ENCODE assay signal across 1 cellular context in the genomic region with DNA sequence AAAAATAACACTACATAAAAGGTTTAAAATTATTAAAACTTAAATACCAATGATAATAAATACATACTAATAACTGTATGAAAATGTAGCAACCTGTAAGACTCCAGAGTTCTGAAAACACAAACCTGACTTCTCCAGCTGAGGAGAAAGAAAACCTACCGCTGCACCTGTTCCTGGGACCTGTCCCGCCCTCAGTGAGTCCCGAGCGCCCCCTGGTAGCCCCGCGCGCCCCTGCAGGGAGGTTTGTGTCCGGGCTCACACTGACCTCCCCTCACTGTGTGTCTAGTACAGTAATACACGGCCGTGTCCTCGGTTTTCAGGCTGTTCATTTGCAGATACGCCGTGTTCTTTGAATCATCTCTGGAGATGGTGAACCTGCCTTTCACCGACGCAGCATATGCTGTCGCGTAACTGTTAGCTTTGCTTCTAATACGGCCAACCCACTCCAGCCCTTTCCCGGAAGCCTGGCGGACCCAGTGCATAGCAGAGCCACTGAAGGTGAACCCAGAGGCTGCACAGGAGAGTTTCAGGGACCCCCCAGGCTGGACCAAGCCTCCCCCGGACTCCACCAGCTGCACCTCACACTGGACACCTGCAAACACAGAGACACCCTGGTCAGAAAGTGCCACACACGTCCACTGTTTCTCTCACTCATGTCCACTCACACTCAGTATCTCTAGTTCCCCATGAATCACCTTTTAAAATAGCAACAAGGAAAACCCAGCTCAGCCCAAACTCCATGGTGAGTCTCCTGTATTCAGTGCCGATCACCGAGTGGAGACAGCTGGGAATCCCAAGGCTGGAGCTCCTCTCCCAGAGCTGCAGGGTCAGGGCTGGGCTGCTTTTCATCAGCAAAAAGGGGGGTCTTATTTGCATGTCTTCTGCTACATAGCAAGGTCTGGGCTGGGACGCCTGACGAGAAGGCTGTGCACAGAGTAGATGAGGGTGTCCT.
TF ChIP-seq lines count a peak whose summit lies in the region.

No MANE protein-coding gene starts in this region.

TF ChIP-seq in Ishikawa, 13 proteins besides CTCF, POLR2A, EP300 and RAD21:
- TF ChIP-seq REST (IDR thresholded peaks at IDR 0.05; ENCODE audit: low read depth) (no peak), CEBPB (IDR thresholded peaks at IDR 0.05) (no peak), MAX (IDR thresholded peaks at IDR 0.05) (no peak), ZBTB7A (IDR thresholded peaks at IDR 0.05; ENCODE audit: low read depth) (no peak), YY1 (IDR thresholded peaks at IDR 0.05; ENCODE audit: low read depth) (no peak), EGR1 (IDR thresholded peaks at IDR 0.05) (no peak), TCF12 (IDR thresholded peaks at IDR 0.05; ENCODE audit: low read depth) (no peak), FOXM1 (IDR thresholded peaks at IDR 0.05; ENCODE audit: borderline replicate concordance, low read depth) (no peak), TEAD4 (IDR thresholded peaks at IDR 0.05) (no peak), NFIC (IDR thresholded peaks at IDR 0.05) (no peak), CREB1 (IDR thresholded peaks at IDR 0.05; ENCODE audit: low read depth) (no peak), TAF1 (IDR thresholded peaks at IDR 0.05; ENCODE audit: low read depth) (no peak)
- TF ChIP-seq, protein P1, sequence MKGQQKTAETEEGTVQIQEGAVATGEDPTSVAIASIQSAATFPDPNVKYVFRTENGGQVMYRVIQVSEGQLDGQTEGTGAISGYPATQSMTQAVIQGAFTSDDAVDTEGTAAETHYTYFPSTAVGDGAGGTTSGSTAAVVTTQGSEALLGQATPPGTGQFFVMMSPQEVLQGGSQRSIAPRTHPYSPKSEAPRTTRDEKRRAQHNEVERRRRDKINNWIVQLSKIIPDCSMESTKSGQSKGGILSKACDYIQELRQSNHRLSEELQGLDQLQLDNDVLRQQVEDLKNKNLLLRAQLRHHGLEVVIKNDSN (IDR thresholded peaks at IDR 0.05) = no peak
